2 cellular contexts compared by ENCODE assay signal in the genomic region with DNA sequence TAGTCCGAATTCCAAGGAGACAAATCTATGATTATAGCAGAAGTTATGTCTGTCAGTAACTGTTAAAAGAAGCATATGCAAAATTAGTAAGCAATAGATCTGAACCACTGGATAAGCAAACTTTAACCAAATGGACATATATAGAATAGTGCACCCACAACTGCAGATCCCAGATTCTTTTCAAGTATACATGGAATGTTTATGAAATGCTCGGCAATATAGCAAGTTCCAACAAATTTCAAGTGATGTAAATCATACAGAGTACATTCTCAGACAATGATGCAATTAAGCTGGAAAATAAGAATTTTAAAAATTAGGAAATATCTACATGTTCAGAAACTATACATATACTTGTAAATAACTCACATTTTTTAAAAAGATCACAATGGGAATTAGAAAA.
TF ChIP-seq lines count a peak whose summit lies in the region.

No MANE protein-coding gene starts in this region.

TF ChIP-seq in SK-N-SH treated with all-trans-retinoic acid at 6 μM for 48 hours, 23 proteins besides CTCF, POLR2A, EP300 and RAD21 (continued from another document):
- TF ChIP-seq, protein P1, sequence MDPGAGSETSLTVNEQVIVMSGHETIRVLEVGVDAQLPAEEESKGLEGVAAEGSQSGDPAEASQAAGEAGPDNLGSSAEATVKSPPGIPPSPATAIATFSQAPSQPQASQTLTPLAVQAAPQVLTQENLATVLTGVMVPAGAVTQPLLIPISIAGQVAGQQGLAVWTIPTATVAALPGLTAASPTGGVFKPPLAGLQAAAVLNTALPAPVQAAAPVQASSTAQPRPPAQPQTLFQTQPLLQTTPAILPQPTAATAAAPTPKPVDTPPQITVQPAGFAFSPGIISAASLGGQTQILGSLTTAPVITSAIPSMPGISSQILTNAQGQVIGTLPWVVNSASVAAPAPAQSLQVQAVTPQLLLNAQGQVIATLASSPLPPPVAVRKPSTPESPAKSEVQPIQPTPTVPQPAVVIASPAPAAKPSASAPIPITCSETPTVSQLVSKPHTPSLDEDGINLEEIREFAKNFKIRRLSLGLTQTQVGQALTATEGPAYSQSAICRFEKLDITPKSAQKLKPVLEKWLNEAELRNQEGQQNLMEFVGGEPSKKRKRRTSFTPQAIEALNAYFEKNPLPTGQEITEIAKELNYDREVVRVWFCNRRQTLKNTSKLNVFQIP (CRISPR knock-in tag; IDR thresholded peaks at IDR 0.05; ENCODE audit: borderline replicate concordance, low read depth): no peak
- TF ChIP-seq CSDC2 (CRISPR knock-in tag; IDR thresholded peaks at IDR 0.05) (no peak), ZFP30 (CRISPR knock-in tag; IDR thresholded peaks at IDR 0.05) (no peak), ZNF8 (CRISPR knock-in tag; IDR thresholded peaks at IDR 0.05) (no peak), RARB (CRISPR knock-in tag; IDR thresholded peaks at IDR 0.05) (no peak)
- TF ChIP-seq, protein P2, sequence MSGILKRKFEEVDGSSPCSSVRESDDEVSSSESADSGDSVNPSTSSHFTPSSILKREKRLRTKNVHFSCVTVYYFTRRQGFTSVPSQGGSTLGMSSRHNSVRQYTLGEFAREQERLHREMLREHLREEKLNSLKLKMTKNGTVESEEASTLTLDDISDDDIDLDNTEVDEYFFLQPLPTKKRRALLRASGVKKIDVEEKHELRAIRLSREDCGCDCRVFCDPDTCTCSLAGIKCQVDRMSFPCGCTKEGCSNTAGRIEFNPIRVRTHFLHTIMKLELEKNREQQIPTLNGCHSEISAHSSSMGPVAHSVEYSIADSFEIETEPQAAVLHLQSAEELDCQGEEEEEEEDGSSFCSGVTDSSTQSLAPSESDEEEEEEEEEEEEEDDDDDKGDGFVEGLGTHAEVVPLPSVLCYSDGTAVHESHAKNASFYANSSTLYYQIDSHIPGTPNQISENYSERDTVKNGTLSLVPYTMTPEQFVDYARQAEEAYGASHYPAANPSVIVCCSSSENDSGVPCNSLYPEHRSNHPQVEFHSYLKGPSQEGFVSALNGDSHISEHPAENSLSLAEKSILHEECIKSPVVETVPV (CRISPR knock-in tag; IDR thresholded peaks at IDR 0.05): no peak

TF ChIP-seq in SK-N-SH, 30 proteins besides CTCF, POLR2A, EP300 and RAD21 (continued from another document):
- TF ChIP-seq NFIC (IDR thresholded peaks at IDR 0.05; ENCODE audit: borderline replicate concordance) (no peak), ELF1 (IDR thresholded peaks at IDR 0.05) (no peak), TCF12 (IDR thresholded peaks at IDR 0.05) (no peak), RXRA (IDR thresholded peaks at IDR 0.05; ENCODE audit: borderline replicate concordance, low read depth) (no peak), RFX5 (IDR thresholded peaks at IDR 0.05; ENCODE audit: low read length) (no peak), MXI1 (IDR thresholded peaks at IDR 0.05; ENCODE audit: low read depth, low read length) (no peak), NRF1 (IDR thresholded peaks at IDR 0.05; ENCODE audit: low read depth, low read length) (no peak), SMC3 (IDR thresholded peaks at IDR 0.05; ENCODE audit: low read depth, low read length) (no peak), POLR2AphosphoS5 (IDR thresholded peaks at IDR 0.05; ENCODE audit: low read depth, low read length) (no peak), GABPA (IDR thresholded peaks at IDR 0.05; ENCODE audit: low read depth) (no peak)
- TF ChIP-seq, protein P3, sequence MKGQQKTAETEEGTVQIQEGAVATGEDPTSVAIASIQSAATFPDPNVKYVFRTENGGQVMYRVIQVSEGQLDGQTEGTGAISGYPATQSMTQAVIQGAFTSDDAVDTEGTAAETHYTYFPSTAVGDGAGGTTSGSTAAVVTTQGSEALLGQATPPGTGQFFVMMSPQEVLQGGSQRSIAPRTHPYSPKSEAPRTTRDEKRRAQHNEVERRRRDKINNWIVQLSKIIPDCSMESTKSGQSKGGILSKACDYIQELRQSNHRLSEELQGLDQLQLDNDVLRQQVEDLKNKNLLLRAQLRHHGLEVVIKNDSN (IDR thresholded peaks at IDR 0.05; ENCODE audit: borderline replicate concordance, low read depth): no peak
- TF ChIP-seq, protein P4, sequence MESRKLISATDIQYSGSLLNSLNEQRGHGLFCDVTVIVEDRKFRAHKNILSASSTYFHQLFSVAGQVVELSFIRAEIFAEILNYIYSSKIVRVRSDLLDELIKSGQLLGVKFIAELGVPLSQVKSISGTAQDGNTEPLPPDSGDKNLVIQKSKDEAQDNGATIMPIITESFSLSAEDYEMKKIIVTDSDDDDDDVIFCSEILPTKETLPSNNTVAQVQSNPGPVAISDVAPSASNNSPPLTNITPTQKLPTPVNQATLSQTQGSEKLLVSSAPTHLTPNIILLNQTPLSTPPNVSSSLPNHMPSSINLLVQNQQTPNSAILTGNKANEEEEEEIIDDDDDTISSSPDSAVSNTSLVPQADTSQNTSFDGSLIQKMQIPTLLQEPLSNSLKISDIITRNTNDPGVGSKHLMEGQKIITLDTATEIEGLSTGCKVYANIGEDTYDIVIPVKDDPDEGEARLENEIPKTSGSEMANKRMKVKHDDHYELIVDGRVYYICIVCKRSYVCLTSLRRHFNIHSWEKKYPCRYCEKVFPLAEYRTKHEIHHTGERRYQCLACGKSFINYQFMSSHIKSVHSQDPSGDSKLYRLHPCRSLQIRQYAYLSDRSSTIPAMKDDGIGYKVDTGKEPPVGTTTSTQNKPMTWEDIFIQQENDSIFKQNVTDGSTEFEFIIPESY (IDR thresholded peaks at IDR 0.05; ENCODE audit: borderline replicate concordance, low read depth): no peak
- TF ChIP-seq, protein P5, sequence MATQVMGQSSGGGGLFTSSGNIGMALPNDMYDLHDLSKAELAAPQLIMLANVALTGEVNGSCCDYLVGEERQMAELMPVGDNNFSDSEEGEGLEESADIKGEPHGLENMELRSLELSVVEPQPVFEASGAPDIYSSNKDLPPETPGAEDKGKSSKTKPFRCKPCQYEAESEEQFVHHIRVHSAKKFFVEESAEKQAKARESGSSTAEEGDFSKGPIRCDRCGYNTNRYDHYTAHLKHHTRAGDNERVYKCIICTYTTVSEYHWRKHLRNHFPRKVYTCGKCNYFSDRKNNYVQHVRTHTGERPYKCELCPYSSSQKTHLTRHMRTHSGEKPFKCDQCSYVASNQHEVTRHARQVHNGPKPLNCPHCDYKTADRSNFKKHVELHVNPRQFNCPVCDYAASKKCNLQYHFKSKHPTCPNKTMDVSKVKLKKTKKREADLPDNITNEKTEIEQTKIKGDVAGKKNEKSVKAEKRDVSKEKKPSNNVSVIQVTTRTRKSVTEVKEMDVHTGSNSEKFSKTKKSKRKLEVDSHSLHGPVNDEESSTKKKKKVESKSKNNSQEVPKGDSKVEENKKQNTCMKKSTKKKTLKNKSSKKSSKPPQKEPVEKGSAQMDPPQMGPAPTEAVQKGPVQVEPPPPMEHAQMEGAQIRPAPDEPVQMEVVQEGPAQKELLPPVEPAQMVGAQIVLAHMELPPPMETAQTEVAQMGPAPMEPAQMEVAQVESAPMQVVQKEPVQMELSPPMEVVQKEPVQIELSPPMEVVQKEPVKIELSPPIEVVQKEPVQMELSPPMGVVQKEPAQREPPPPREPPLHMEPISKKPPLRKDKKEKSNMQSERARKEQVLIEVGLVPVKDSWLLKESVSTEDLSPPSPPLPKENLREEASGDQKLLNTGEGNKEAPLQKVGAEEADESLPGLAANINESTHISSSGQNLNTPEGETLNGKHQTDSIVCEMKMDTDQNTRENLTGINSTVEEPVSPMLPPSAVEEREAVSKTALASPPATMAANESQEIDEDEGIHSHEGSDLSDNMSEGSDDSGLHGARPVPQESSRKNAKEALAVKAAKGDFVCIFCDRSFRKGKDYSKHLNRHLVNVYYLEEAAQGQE (IDR thresholded peaks at IDR 0.05; ENCODE audit: low read depth, low read length): no peak
